ENCODE assay signal across 1 cellular context in genomic region chr7:101244385-101245146, GRCh38.
TF ChIP-seq lines count a peak whose summit lies in the region.

FIS1 (minus strand) TSS chr7:101245081; CDS start chr7:101245004, 77 bp downstream.

TF ChIP-seq in GM12878, 131 proteins besides CTCF, POLR2A, EP300 and RAD21 (continued from another document and continues in another):
- TF ChIP-seq ZNF592 (IDR thresholded peaks at IDR 0.05) (no peak), GABPA (IDR thresholded peaks at IDR 0.05; ENCODE audit: low read depth) (peak; percentile 90), SRF (IDR thresholded peaks at IDR 0.05; ENCODE audit: low read depth in 2 of 2, low read length in 2 of 2) (no peak), MEF2B (IDR thresholded peaks at IDR 0.05; ENCODE audit: partially characterized antibody, poor library complexity, severe bottlenecking) (no peak), CREM (IDR thresholded peaks at IDR 0.05; ENCODE audit: low read depth) (peak; percentile 67; the same call in 1 of the 2 replicates), SUPT20H (IDR thresholded peaks at IDR 0.05; ENCODE audit: borderline replicate concordance, control insufficient read depth, low read depth, low read length) (no peak), HSF1 (IDR thresholded peaks at IDR 0.05; ENCODE audit: low read depth, low read length) (peak; percentile 57; the same call in 1 of the 2 replicates), RB1 (IDR thresholded peaks at IDR 0.05; ENCODE audit: borderline replicate concordance) (peak; percentile 53; the same call in 1 of the 2 replicates), RBBP5 (conservative IDR thresholded peaks at IDR 0.05) (no peak), MAX (IDR thresholded peaks at IDR 0.05; ENCODE audit: low read depth, low read length) (peak; percentile 76), MTA3 (IDR thresholded peaks at IDR 0.05; ENCODE audit: borderline replicate concordance, low read length) (no peak; the same call in 1 of the 2 replicates), PKNOX1 (IDR thresholded peaks at IDR 0.05) (peak; percentile 30), SMAD5 (IDR thresholded peaks at IDR 0.05; ENCODE audit: low read depth) (peak; percentile 53; the same call in 1 of the 2 replicates), RCOR1 (conservative IDR thresholded peaks at IDR 0.05; ENCODE audit: low read depth, low read length) (peak; percentile 59; the same call in 1 of the 2 replicates), CHD4 (IDR thresholded peaks at IDR 0.05) (no peak), ZBTB40 (IDR thresholded peaks at IDR 0.05; ENCODE audit: borderline replicate concordance) (peak; percentile 95), EGR1 (IDR thresholded peaks at IDR 0.05; ENCODE audit: borderline replicate concordance in 1 of 2, low read depth in 2 of 2, low read length in 2 of 2) (peak in 1 of 2 experiments; percentile 44; a peak in 1 of 3 replicates), TAF1 (IDR thresholded peaks at IDR 0.05; ENCODE audit: borderline replicate concordance, low read depth, low read length) (0 out of 2 replicates have a peak, but pooled peaks have one; percentile 11), ZZZ3 (IDR thresholded peaks at IDR 0.05; ENCODE audit: control insufficient read depth, insufficient read length, low read depth) (no peak), JUNB (IDR thresholded peaks at IDR 0.05) (no peak), IKZF1 (conservative IDR thresholded peaks at IDR 0.05) (peak; percentile 97), RFX5 (IDR thresholded peaks at IDR 0.05; ENCODE audit: low read depth, low read length) (no peak), NFIC (IDR thresholded peaks at IDR 0.05; ENCODE audit: low read depth, low read length) (no peak), MLLT1 (IDR thresholded peaks at IDR 0.05) (no peak), FOS (IDR thresholded peaks at IDR 0.05; ENCODE audit: borderline replicate concordance, extremely low read depth, insufficient read length) (no peak), JUND (IDR thresholded peaks at IDR 0.05; ENCODE audit: low read depth, low read length) (no peak), REST (IDR thresholded peaks at IDR 0.05; ENCODE audit: low read depth, low read length) (no peak), ZSCAN29 (IDR thresholded peaks at IDR 0.05) (no peak), SMC3 (IDR thresholded peaks at IDR 0.05; ENCODE audit: borderline replicate concordance, low read length) (peak; percentile 73; the same call in 1 of the 2 replicates), EZH2 (IDR thresholded peaks at IDR 0.05; ENCODE audit: borderline replicate concordance, control insufficient read depth, low read depth, low read length) (no peak), SREBF1 (IDR thresholded peaks at IDR 0.05; ENCODE audit: low read length) (peak; percentile 79), ZNF622 (IDR thresholded peaks at IDR 0.05) (no peak), KLF5 (IDR thresholded peaks at IDR 0.05; ENCODE audit: partially characterized antibody) (peak; percentile 23), EED (IDR thresholded peaks at IDR 0.05; ENCODE audit: low read depth) (no peak), IKZF2 (IDR thresholded peaks at IDR 0.05) (peak in 1 of 2 experiments; percentile 14; a peak in 1 of 4 replicates), PAX5 (IDR thresholded peaks at IDR 0.05; ENCODE audit: borderline replicate concordance, low read depth, low read length) (no peak), SPI1 (IDR thresholded peaks at IDR 0.05; ENCODE audit: borderline replicate concordance, insufficient read depth, low read depth, low read length) (peak; percentile 48; the same call in 1 of the 2 replicates), TARDBP (IDR thresholded peaks at IDR 0.05; ENCODE audit: borderline replicate concordance) (peak; percentile 79; the same call in 1 of the 2 replicates), KDM1A (IDR thresholded peaks at IDR 0.05; ENCODE audit: borderline replicate concordance) (no peak), MYC (IDR thresholded peaks at IDR 0.05; ENCODE audit: insufficient read depth, insufficient read length, insufficient replicate concordance, low read length, severe bottlenecking) (peak; percentile 16), MYB (IDR thresholded peaks at IDR 0.05; ENCODE audit: borderline replicate concordance, low read depth, low read length) (peak; percentile 6; the same call in 1 of the 2 replicates), CREB1 (IDR thresholded peaks at IDR 0.05; ENCODE audit: low read depth) (no peak; the same call in 1 of the 2 replicates), KAT2A (conservative IDR thresholded peaks at IDR 0.05; ENCODE audit: control insufficient read depth, low read depth, low read length) (no peak), CHD2 (IDR thresholded peaks at IDR 0.05; ENCODE audit: borderline replicate concordance, low read depth, low read length) (peak; percentile 43; the same call in 1 of the 2 replicates), BHLHE40 (IDR thresholded peaks at IDR 0.05; ENCODE audit: borderline replicate concordance in 1 of 2, low read depth in 2 of 2, low read length in 1 of 2) (peak; percentile 43 to 60; a peak in 2 of 4 replicates), IRF3 (IDR thresholded peaks at IDR 0.05) (no peak), RAD51 (IDR thresholded peaks at IDR 0.05) (peak; percentile 51; the same call in 1 of the 2 replicates), STAT1 (conservative IDR thresholded peaks at IDR 0.05) (peak; percentile 48), PML (IDR thresholded peaks at IDR 0.05; ENCODE audit: low read length) (0 out of 2 replicates have a peak, but pooled peaks have one; percentile 26)
